Comparison of ENCODE assay signal across 11 cellular contexts in genomic region chr6:111806561-111807497, GRCh38.
DNase-seq lines count a peak whose midpoint lies in the region; ATAC-seq lines count a peak whose summit lies in the region.
"Had no signal": no experiment of that assay in that cellular context is flagged by ENCODE, and none has a peak within 500 bp of the region (broad histone marks: within the 10 kb centered on the region; RNA-seq: fewer than 3 reads in every experiment).

No MANE protein-coding gene starts in this region.

- CTCF ChIA-PET in activated CD8-positive, alpha-beta memory T cell treated with anti-CD3 and anti-CD28 coated beads, Interleukin-2, amount 10 ng/mL, durations not matched to agents 7 days and 5 days (lab: Charles Lee), result interaction anchor here (0.8 to 4.4 kb wide), 16 partner anchors 11 to 96 kb away, joined by 3 to 29 read pairs (median 4); partner anchors contain the start of gene FYN
- CTCF ChIA-PET in activated CD8-positive, alpha-beta T cell treated with anti-CD3 and anti-CD28 coated beads, Interleukin-2, amount 10 ng/mL, durations not matched to agents 7 days and 5 days (lab: Charles Lee), result interaction anchor here (0.6 to 5.4 kb wide), 16 partner anchors 8 to 237 kb away, joined by 3 to 25 read pairs (median 3); partner anchors contain the start of gene FYN

- DNase-seq in activated CD8-positive, alpha-beta memory T cell treated with anti-CD3 and anti-CD28 coated beads, Interleukin-2, amount 10 ng/mL, durations not matched to agents 7 days and 5 days, result no peak
- no peak for DNase-seq in activated CD8-positive, alpha-beta memory T cell treated with anti-CD3 and anti-CD28 coated beads, Interleukin-2, amount 50 U/mL, for 48 hours
- DNase-seq in activated CD8-positive, alpha-beta T cell treated with anti-CD3 and anti-CD28 coated beads, Interleukin-2, amount 10 ng/mL, durations not matched to agents 7 days and 5 days, result no peak
- DNase-seq in kidney tubule cell (ENCODE audit: low spot score) (peak; percentile 45), NCI-H2029 treated with DMSO at 0.1 percent for 48 hours (lab: John Stamatoyannopoulos, UW) (no peak), T1000 (lab: John Stamatoyannopoulos, UW) (no peak), CD1c-positive myeloid dendritic cell (ENCODE audit: extremely low spot score) (no peak)
- no peak for DNase-seq in stimulated activated naive B cell treated with anti-CD40 and anti-IgM and Interleukin-4, amounts not matched to agents 10 μg/mL and 1 μg/mL and 100 μg/mL, for 72 hours
- DNase-seq: NCI-H1694, retina, transverse colon had no signal

- H3K4me1 Mint-ChIP-seq in activated CD8-positive, alpha-beta memory T cell treated with anti-CD3 and anti-CD28 coated beads, Interleukin-2, amount 10 ng/mL, durations not matched to agents 7 days and 5 days, result peaks cover 95% of the 10 kb centered on the region
- H3K4me1 Mint-ChIP-seq in activated CD8-positive, alpha-beta T cell treated with anti-CD3 and anti-CD28 coated beads, Interleukin-2, amount 10 ng/mL, durations not matched to agents 7 days and 5 days (ENCODE audit: low read depth), result peaks cover 95% of the 10 kb centered on the region
- peaks cover 43 to 76% of the 10 kb centered on the region in 2 donors for H3K4me1 Mint-ChIP-seq in stimulated activated naive B cell treated with anti-CD40 and anti-IgM and Interleukin-4, amounts not matched to agents 10 μg/mL and 1 μg/mL and 100 μg/mL, for 72 hours

- H3K27ac Mint-ChIP-seq in activated CD8-positive, alpha-beta memory T cell treated with anti-CD3 and anti-CD28 coated beads, Interleukin-2, amount 10 ng/mL, durations not matched to agents 7 days and 5 days, result peak overlapping the region; percentile 100
- H3K27ac Mint-ChIP-seq in activated CD8-positive, alpha-beta T cell treated with anti-CD3 and anti-CD28 coated beads, Interleukin-2, amount 10 ng/mL, durations not matched to agents 7 days and 5 days, result peak overlapping the region; percentile 99
- peak overlapping the region; percentile 96 for H3K27ac Mint-ChIP-seq in stimulated activated naive B cell treated with anti-CD40 and anti-IgM and Interleukin-4, amounts not matched to agents 10 μg/mL and 1 μg/mL and 100 μg/mL, for 72 hours

- no peaks in the 10 kb centered on the region for H3K27me3 Mint-ChIP-seq in activated CD8-positive, alpha-beta memory T cell treated with anti-CD3 and anti-CD28 coated beads, Interleukin-2, amount 10 ng/mL, durations not matched to agents 7 days and 5 days
- no peaks in the 10 kb centered on the region for H3K27me3 Mint-ChIP-seq in activated CD8-positive, alpha-beta T cell treated with anti-CD3 and anti-CD28 coated beads, Interleukin-2, amount 10 ng/mL, durations not matched to agents 7 days and 5 days (ENCODE audit: low read depth)
- no peaks in the 10 kb centered on the region for H3K27me3 Mint-ChIP-seq in stimulated activated naive B cell treated with anti-CD40 and anti-IgM and Interleukin-4, amounts not matched to agents 10 μg/mL and 1 μg/mL and 100 μg/mL, for 72 hours

- no peaks in the 10 kb centered on the region for H3K9me3 Mint-ChIP-seq in activated CD8-positive, alpha-beta memory T cell treated with anti-CD3 and anti-CD28 coated beads, Interleukin-2, amount 10 ng/mL, durations not matched to agents 7 days and 5 days (ENCODE audit: low read depth)
- H3K9me3 Mint-ChIP-seq in activated CD8-positive, alpha-beta T cell treated with anti-CD3 and anti-CD28 coated beads, Interleukin-2, amount 10 ng/mL, durations not matched to agents 7 days and 5 days (ENCODE audit: insufficient read depth), result no peaks in the 10 kb centered on the region
- H3K9me3 Mint-ChIP-seq in stimulated activated naive B cell treated with anti-CD40 and anti-IgM and Interleukin-4, amounts not matched to agents 10 μg/mL and 1 μg/mL and 100 μg/mL, for 72 hours, result no peaks in the 10 kb centered on the region

- H3K4me3 Mint-ChIP-seq in activated CD8-positive, alpha-beta memory T cell treated with anti-CD3 and anti-CD28 coated beads, Interleukin-2, amount 10 ng/mL, durations not matched to agents 7 days and 5 days, result peak overlapping the region; percentile 64
- H3K4me3 Mint-ChIP-seq in activated CD8-positive, alpha-beta T cell treated with anti-CD3 and anti-CD28 coated beads, Interleukin-2, amount 10 ng/mL, durations not matched to agents 7 days and 5 days, result peak overlapping the region; percentile 21
- H3K4me3 Mint-ChIP-seq in stimulated activated naive B cell treated with anti-CD40 and anti-IgM and Interleukin-4, amounts not matched to agents 10 μg/mL and 1 μg/mL and 100 μg/mL, for 72 hours, result peak overlapping the region in 1 of 2 donors; percentile 69

- ATAC-seq in activated CD8-positive, alpha-beta memory T cell treated with anti-CD3 and anti-CD28 coated beads, Interleukin-2, amount 10 ng/mL, durations not matched to agents 7 days and 5 days, result no peak
- no peak for ATAC-seq in activated CD8-positive, alpha-beta T cell treated with anti-CD3 and anti-CD28 coated beads, Interleukin-2, amount 10 ng/mL, durations not matched to agents 7 days and 5 days
- ATAC-seq in stimulated activated naive B cell treated with anti-CD40 and anti-IgM and Interleukin-4, amounts not matched to agents 10 μg/mL and 1 μg/mL and 100 μg/mL, for 72 hours (replicated peaks), result no peak

- POLR2A ChIA-PET in activated CD8-positive, alpha-beta T cell treated with anti-CD3 and anti-CD28 coated beads, Interleukin-2, amount 10 ng/mL, durations not matched to agents 7 days and 5 days (lab: Charles Lee), result interaction anchor here (0.6 to 4.4 kb wide), 6 partner anchors 12 to 66 kb away, joined by 3 to 20 read pairs (median 4); partner anchors contain the start of gene FYN

- H3K36me3 Mint-ChIP-seq in activated CD8-positive, alpha-beta memory T cell treated with anti-CD3 and anti-CD28 coated beads, Interleukin-2, amount 10 ng/mL, durations not matched to agents 7 days and 5 days, result peaks cover 30% of the 10 kb centered on the region
- H3K36me3 Mint-ChIP-seq in activated CD8-positive, alpha-beta T cell treated with anti-CD3 and anti-CD28 coated beads, Interleukin-2, amount 10 ng/mL, durations not matched to agents 7 days and 5 days (ENCODE audit: low read depth), result peaks cover 29% of the 10 kb centered on the region
- peaks cover 29 to 32% of the 10 kb centered on the region in 2 donors for H3K36me3 Mint-ChIP-seq in stimulated activated naive B cell treated with anti-CD40 and anti-IgM and Interleukin-4, amounts not matched to agents 10 μg/mL and 1 μg/mL and 100 μg/mL, for 72 hours
